Comparison of ENCODE assay signal across 9 cellular contexts in genomic region chr5:132662925-132663770, GRCh38. TPM values are rescaled to one million over a fixed set of nuclear protein-coding genes. Genes with fewer than 3 reads are reported as not detected.
DNase-seq lines count a peak whose midpoint lies in the region; ATAC-seq lines count a peak whose summit lies in the region.
"Had no signal": no experiment of that assay in that cellular context is flagged by ENCODE, and none has a peak within 500 bp of the region (broad histone marks: within the 10 kb centered on the region; RNA-seq: fewer than 3 reads in every experiment).

No MANE protein-coding gene starts in this region.

- ATAC-seq in GM18511 (IDR thresholded peaks at IDR 0.05; ENCODE audit: unreplicated experiment) (peak; percentile 68), GM21619 (IDR thresholded peaks at IDR 0.05; ENCODE audit: unreplicated experiment) (peak; percentile 54)
- ATAC-seq in activated naive CD8-positive, alpha-beta T cell treated with anti-CD3 and anti-CD28 coated beads, Interleukin-2, amount 10 ng/mL, durations not matched to agents 7 days and 5 days (ENCODE audit: low read depth) = peak; percentile 46

- H3K9me3 Mint-ChIP-seq in activated naive CD8-positive, alpha-beta T cell treated with anti-CD3 and anti-CD28 coated beads, Interleukin-2, amount 10 ng/mL, durations not matched to agents 7 days and 5 days = no peaks in the 10 kb centered on the region

- no peaks in the 10 kb centered on the region for H3K27me3 Mint-ChIP-seq in activated naive CD8-positive, alpha-beta T cell treated with anti-CD3 and anti-CD28 coated beads, Interleukin-2, amount 10 ng/mL, durations not matched to agents 7 days and 5 days

- no peaks in the 10 kb centered on the region for H3K36me3 Mint-ChIP-seq in activated naive CD8-positive, alpha-beta T cell treated with anti-CD3 and anti-CD28 coated beads, Interleukin-2, amount 10 ng/mL, durations not matched to agents 7 days and 5 days

- DNase-seq in HuH-7 (ENCODE audit: low spot score) = peak; percentile 70
- no peak for DNase-seq in activated naive CD8-positive, alpha-beta T cell treated with anti-CD3 and anti-CD28 coated beads, Interleukin-2, amount 10 ng/mL, durations not matched to agents 7 days and 5 days
- DNase-seq in middle frontal gyrus (ENCODE audit: extremely low spot score, low spot score) = no peak
- DNase-seq in NCI-H1105 treated with DMSO at 0.1 percent for 48 hours (lab: John Stamatoyannopoulos, UW) = no peak
- no peak for DNase-seq in NCI-H2171 (lab: John Stamatoyannopoulos, UW)
- DNase-seq in NCI-H524 treated with DMSO at 0.1 percent for 48 hours (lab: John Stamatoyannopoulos, UW) = no peak

- POLR2A ChIA-PET in activated naive CD8-positive, alpha-beta T cell treated with anti-CD3 and anti-CD28 coated beads, Interleukin-2, amount 10 ng/mL, durations not matched to agents 7 days and 5 days (lab: Charles Lee) = no interaction called here

- H3K4me1 Mint-ChIP-seq in activated naive CD8-positive, alpha-beta T cell treated with anti-CD3 and anti-CD28 coated beads, Interleukin-2, amount 10 ng/mL, durations not matched to agents 7 days and 5 days = peaks cover 42% of the 10 kb centered on the region

- no peak overlapping the region for H3K4me3 Mint-ChIP-seq in activated naive CD8-positive, alpha-beta T cell treated with anti-CD3 and anti-CD28 coated beads, Interleukin-2, amount 10 ng/mL, durations not matched to agents 7 days and 5 days

- H3K27ac Mint-ChIP-seq in activated naive CD8-positive, alpha-beta T cell treated with anti-CD3 and anti-CD28 coated beads, Interleukin-2, amount 10 ng/mL, durations not matched to agents 7 days and 5 days = peak overlapping the region; percentile 68

RNA-seq across cellular contexts. Expression of gene IL13, which starts 5.2 kb away (rescaled TPM):
- under 1 TPM; 0.30 to 0.37 TPM for total RNA-seq in activated naive CD8-positive, alpha-beta T cell treated with anti-CD3 and anti-CD28 coated beads, Interleukin-2, amount 10 ng/mL, durations not matched to agents 7 days and 5 days
- total RNA-seq: lung had no signal

RNA-seq across cellular contexts. Expression of gene IL4, which starts 10.6 kb away (rescaled TPM):
- total RNA-seq in activated naive CD8-positive, alpha-beta T cell treated with anti-CD3 and anti-CD28 coated beads, Interleukin-2, amount 10 ng/mL, durations not matched to agents 7 days and 5 days = 1 to 10 TPM in 1 of 2 experiments, not detected in 1; 1.8 TPM
- total RNA-seq: lung had no signal
